In genomic region chr2:173374634-173375033, GRCh38 we compare ENCODE assay signal across 23 cellular contexts. TPM values are rescaled to one million over a fixed set of nuclear protein-coding genes. Genes with fewer than 3 reads are reported as not detected.
DNase-seq lines count a peak whose midpoint lies in the region; ATAC-seq, FAIRE-seq and TF ChIP-seq lines count a peak whose summit lies in the region.
"Had no signal": no experiment of that assay in that cellular context is flagged by ENCODE, and none has a peak within 500 bp of the region (broad histone marks: within the 10 kb centered on the region; RNA-seq: fewer than 3 reads in every experiment).

No MANE protein-coding gene starts in this region.

- no peak overlapping the region for H3K4me2 ChIP-seq in SK-N-SH
- H3K4me2 ChIP-seq: BLaER1 had no signal

- WGBS in SK-N-SH (ENCODE audit: low lambda C conversion rate) = 92% methylated on average over 3 of the region's 3 CpGs

- H3K4me3 Mint-ChIP-seq in stimulated activated effector memory CD8-positive, alpha-beta T cell treated with anti-CD3 and anti-CD28 coated beads, Interleukin-12 subunit alpha, Interleukin-12 subunit beta, amount 100 ng/mL, for 72 hours = no peak overlapping the region
- H3K4me3 Mint-ChIP-seq: B cell; CD4-positive, CD25-positive, alpha-beta regulatory T cell; CD8-positive, alpha-beta T cell; HFFc6 had no signal

- no peak for ATAC-seq in SK-N-SH treated with all-trans-retinoic acid at 6 μM for 48 hours
- peak; percentile 36 to 86 for ATAC-seq in activated naive CD4-positive, alpha-beta T cell treated with anti-CD3 and anti-CD28 coated beads, Interleukin-2, amount 50 U/mL, for 72 hours
- peak; percentile 46 for ATAC-seq in stimulated activated effector memory CD8-positive, alpha-beta T cell treated with anti-CD3 and anti-CD28 coated beads, Interleukin-12 subunit alpha, Interleukin-12 subunit beta, amount 100 ng/mL, for 72 hours
- ATAC-seq: CD8-positive, alpha-beta T cell had no signal

- no peaks in the 10 kb centered on the region for H3K79me2 ChIP-seq in SK-N-SH (ENCODE audit: insufficient read depth)

- peak; percentile 33 for FAIRE-seq in GM12891 (lab: Jason Lieb, UNC)
- no peak for FAIRE-seq in GM19239 (lab: Jason Lieb, UNC)
- FAIRE-seq: A204.1, G401.6, H54 had no signal

- no peak for TF ChIP-seq EP300 in SK-N-SH (IDR thresholded peaks at IDR 0.05; ENCODE audit: borderline replicate concordance in 1 of 2, low read depth in 1 of 2, low read length in 1 of 2)

- no peak for TF ChIP-seq RAD21 in SK-N-SH (IDR thresholded peaks at IDR 0.05; ENCODE audit: low read length)

- H4K20me1 ChIP-seq in SK-N-SH (ENCODE audit: insufficient read depth) = no peaks in the 10 kb centered on the region

- TF ChIP-seq CTCF in SK-N-SH (IDR thresholded peaks at IDR 0.05) = no peak

- no peak overlapping the region for H2AFZ ChIP-seq in SK-N-SH (ENCODE audit: low read depth)

- no peaks in the 10 kb centered on the region for H3K4me1 ChIP-seq in SK-N-SH (ENCODE audit: control insufficient read depth in 1 of 2, insufficient read depth in 2 of 2, low read depth in 1 of 2, low read length in 1 of 2)
- H3K4me1 ChIP-seq: Caco-2 had no signal

- H3F3A ChIP-seq in SK-N-SH (replicated peaks; ENCODE audit: insufficient read depth) = no peaks in the 10 kb centered on the region

- peaks cover 0 to 23% of the 10 kb centered on the region in 2 donors for H3K36me3 Mint-ChIP-seq in activated naive CD4-positive, alpha-beta T cell treated with anti-CD3 and anti-CD28 coated beads, Interleukin-2, amount 50 U/mL, for 72 hours
- peaks cover 5% of the 10 kb centered on the region for H3K36me3 Mint-ChIP-seq in stimulated activated effector memory CD8-positive, alpha-beta T cell treated with anti-CD3 and anti-CD28 coated beads, Interleukin-12 subunit alpha, Interleukin-12 subunit beta, amount 100 ng/mL, for 72 hours
- H3K36me3 Mint-ChIP-seq: CD4-positive, CD25-positive, alpha-beta regulatory T cell; CD8-positive, alpha-beta T cell had no signal

- H3K27ac ChIP-seq in SK-N-SH (ENCODE audit: low read depth in 2 of 2, low read length in 1 of 2) = no peak overlapping the region
- H3K27ac ChIP-seq: 22Rv1, BLaER1, C4-2B had no signal

- no peak overlapping the region for H3K9ac ChIP-seq in SK-N-SH
- H3K9ac ChIP-seq: BLaER1 had no signal

- POLR2A ChIA-PET in SK-N-SH (lab: Yijun Ruan, JAX) = no interaction called here

- CTCF ChIA-PET in SK-N-SH (lab: Yijun Ruan, JAX) = no interaction called here

- no peak for TF ChIP-seq POLR2A in GM12891 (IDR thresholded peaks at IDR 0.05; ENCODE audit: low read depth, low read length)

- no peak overlapping the region for H3K4me3 ChIP-seq in SK-N-SH (ENCODE audit: low read depth in 2 of 2, low read length in 1 of 2)
- H3K4me3 ChIP-seq: BLaER1, HAP-1 had no signal

- H3K27me3 ChIP-seq in SK-N-SH (ENCODE audit: insufficient read depth) = no peaks in the 10 kb centered on the region
- H3K27me3 ChIP-seq: BLaER1 had no signal

- H3K9me3 Mint-ChIP-seq in activated naive CD4-positive, alpha-beta T cell treated with anti-CD3 and anti-CD28 coated beads, Interleukin-2, amount 50 U/mL, for 72 hours = no peaks in the 10 kb centered on the region
- H3K9me3 Mint-ChIP-seq in stimulated activated effector memory CD8-positive, alpha-beta T cell treated with anti-CD3 and anti-CD28 coated beads, Interleukin-12 subunit alpha, Interleukin-12 subunit beta, amount 100 ng/mL, for 72 hours = no peaks in the 10 kb centered on the region
- H3K9me3 Mint-ChIP-seq: CD4-positive, CD25-positive, alpha-beta regulatory T cell; CD8-positive, alpha-beta T cell; HFFc6 had no signal

- H3K9me2 ChIP-seq in SK-N-SH = no peaks in the 10 kb centered on the region

- H3K9me3 ChIP-seq in SK-N-SH = no peaks in the 10 kb centered on the region
- H3K9me3 ChIP-seq: BLaER1, Caco-2, HAP-1 had no signal

- peaks cover 14% of the 10 kb centered on the region for H3K4me1 Mint-ChIP-seq in stimulated activated effector memory CD8-positive, alpha-beta T cell treated with anti-CD3 and anti-CD28 coated beads, Interleukin-12 subunit alpha, Interleukin-12 subunit beta, amount 100 ng/mL, for 72 hours

- peaks cover 0 to 2% of the 10 kb centered on the region in 2 experiments for H3K36me3 ChIP-seq in SK-N-SH (replicated peaks in 1 of 2; ENCODE audit: control insufficient read depth in 1 of 2, insufficient read depth in 2 of 2, low read length in 1 of 2)

- no peak for DNase-seq in SK-N-SH
- no peak for DNase-seq in activated naive CD4-positive, alpha-beta T cell treated with anti-CD3 and anti-CD28 coated beads, Interleukin-2, amount 50 U/mL, for 72 hours (ENCODE audit: low spot score in 2 of 2)
- DNase-seq in activated naive CD4-positive, alpha-beta T cell treated with Interleukin-2 at 50 U/mL for 16 hours = no peak
- DNase-seq in GM12891 (ENCODE audit: insufficient read length, low spot score) = no peak
- no peak for DNase-seq in stimulated activated effector memory CD8-positive, alpha-beta T cell treated with anti-CD3 and anti-CD28 coated beads, Interleukin-12 subunit alpha, Interleukin-12 subunit beta, amount 100 ng/mL, for 72 hours (ENCODE audit: low spot score in 2 of 2)
- no peak for DNase-seq in GM19239 (ENCODE audit: insufficient read length, low spot score)
- no peak for DNase-seq in epidermal melanocyte (ENCODE audit: insufficient read length, low spot score)
- DNase-seq: Caco-2; CD4-positive, CD25-positive, alpha-beta regulatory T cell; CD8-positive, alpha-beta T cell; DMS153; DND-41; GOT3; HFFc6 had no signal

- H3K27ac Mint-ChIP-seq in activated naive CD4-positive, alpha-beta T cell treated with anti-CD3 and anti-CD28 coated beads, Interleukin-2, amount 50 U/mL, for 72 hours = no peak overlapping the region
- no peak overlapping the region for H3K27ac Mint-ChIP-seq in stimulated activated effector memory CD8-positive, alpha-beta T cell treated with anti-CD3 and anti-CD28 coated beads, Interleukin-12 subunit alpha, Interleukin-12 subunit beta, amount 100 ng/mL, for 72 hours
- H3K27ac Mint-ChIP-seq: B cell; CD4-positive, CD25-positive, alpha-beta regulatory T cell; CD8-positive, alpha-beta T cell; HFFc6 had no signal

TF ChIP-seq in SK-N-SH treated with all-trans-retinoic acid at 6 μM for 48 hours, 23 proteins besides CTCF, POLR2A, EP300 and RAD21:
- TF ChIP-seq ZNF8 (CRISPR knock-in tag; IDR thresholded peaks at IDR 0.05) (0 out of 2 replicates have a peak, but pooled peaks have one; percentile 38), TCF4 (CRISPR knock-in tag; IDR thresholded peaks at IDR 0.05; ENCODE audit: borderline replicate concordance) (no peak)

TF ChIP-seq in SK-N-SH, 30 proteins besides CTCF, POLR2A, EP300 and RAD21:
- TF ChIP-seq RXRA (IDR thresholded peaks at IDR 0.05; ENCODE audit: borderline replicate concordance, low read depth) (no peak), MEF2A (IDR thresholded peaks at IDR 0.05; ENCODE audit: borderline replicate concordance, low read depth) (no peak), FOSL2 (IDR thresholded peaks at IDR 0.05; ENCODE audit: borderline replicate concordance, low read depth) (no peak)
- TF ChIP-seq, protein P1, sequence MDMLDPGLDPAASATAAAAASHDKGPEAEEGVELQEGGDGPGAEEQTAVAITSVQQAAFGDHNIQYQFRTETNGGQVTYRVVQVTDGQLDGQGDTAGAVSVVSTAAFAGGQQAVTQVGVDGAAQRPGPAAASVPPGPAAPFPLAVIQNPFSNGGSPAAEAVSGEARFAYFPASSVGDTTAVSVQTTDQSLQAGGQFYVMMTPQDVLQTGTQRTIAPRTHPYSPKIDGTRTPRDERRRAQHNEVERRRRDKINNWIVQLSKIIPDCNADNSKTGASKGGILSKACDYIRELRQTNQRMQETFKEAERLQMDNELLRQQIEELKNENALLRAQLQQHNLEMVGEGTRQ (IDR thresholded peaks at IDR 0.05; ENCODE audit: borderline replicate concordance, low read depth, low read length) = no peak

TF ChIP-seq in GM12891, 5 proteins besides CTCF, POLR2A, EP300 and RAD21:
- TF ChIP-seq SPI1 (IDR thresholded peaks at IDR 0.05; ENCODE audit: low read depth, low read length) (no peak), POU2F2 (IDR thresholded peaks at IDR 0.05; ENCODE audit: low read depth, low read length) (no peak), TAF1 (IDR thresholded peaks at IDR 0.05; ENCODE audit: low read depth, low read length) (no peak), PAX5 (IDR thresholded peaks at IDR 0.05; ENCODE audit: insufficient read depth, low read length, severe bottlenecking) (no peak), POLR2AphosphoS5 (IDR thresholded peaks at IDR 0.05; ENCODE audit: low read depth, low read length) (no peak)

RNA-seq across cellular contexts. Expression of gene CDCA7, which starts 20.0 kb away (rescaled TPM):
- polyA plus RNA-seq in SK-N-SH (2012; rRNA removed) = 19.1 and 23.3 TPM in 2 replicates
- 16.5 and 18.9 TPM in 2 replicates for polyA plus RNA-seq in SK-N-SH (2012; cell fraction: cytosol; rRNA removed)
- 52.7 and 53.0 TPM in 2 replicates for polyA plus RNA-seq in SK-N-SH (2012; cell fraction: nucleus; rRNA removed)
- 10 to 100 TPM; 18.1 to 82.5 TPM for total RNA-seq in activated naive CD4-positive, alpha-beta T cell treated with anti-CD3 and anti-CD28 coated beads, Interleukin-2, amount 50 U/mL, for 72 hours
- 17.7 TPM for polyA plus RNA-seq in GM12891 (2012; ENCODE audit: low read depth, missing spikeins)
